ENCODE assay signal across 1 cellular context in the genomic region with DNA sequence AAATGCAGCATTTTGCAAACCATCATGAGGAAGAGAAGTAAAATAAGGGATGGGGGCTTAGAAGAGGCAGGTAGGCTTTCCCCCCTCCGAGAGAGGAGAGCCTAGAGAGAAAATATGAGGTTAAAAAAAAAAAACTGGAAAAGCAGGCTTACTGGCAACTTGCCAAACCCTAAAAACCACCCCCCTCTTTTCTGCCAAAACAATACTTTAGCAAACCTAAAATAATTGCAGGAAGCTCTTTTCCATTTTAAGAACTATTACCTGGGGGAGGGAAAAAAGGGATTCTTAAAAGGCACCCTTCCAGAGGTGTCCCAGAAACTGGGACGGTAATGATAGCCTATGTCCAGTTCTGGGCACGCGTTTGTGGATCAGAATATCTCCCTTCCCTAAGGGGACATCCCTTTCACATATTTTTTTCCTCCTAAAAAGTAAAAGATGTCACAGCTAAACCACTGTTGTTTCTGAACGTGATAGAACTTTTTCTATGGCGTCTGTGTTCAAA.
TF ChIP-seq lines count a peak whose summit lies in the region.

No MANE protein-coding gene starts in this region.

TF ChIP-seq in HEK293, 187 proteins besides CTCF, POLR2A, EP300 and RAD21 (continued from another document and continues in another):
- TF ChIP-seq, protein P1, sequence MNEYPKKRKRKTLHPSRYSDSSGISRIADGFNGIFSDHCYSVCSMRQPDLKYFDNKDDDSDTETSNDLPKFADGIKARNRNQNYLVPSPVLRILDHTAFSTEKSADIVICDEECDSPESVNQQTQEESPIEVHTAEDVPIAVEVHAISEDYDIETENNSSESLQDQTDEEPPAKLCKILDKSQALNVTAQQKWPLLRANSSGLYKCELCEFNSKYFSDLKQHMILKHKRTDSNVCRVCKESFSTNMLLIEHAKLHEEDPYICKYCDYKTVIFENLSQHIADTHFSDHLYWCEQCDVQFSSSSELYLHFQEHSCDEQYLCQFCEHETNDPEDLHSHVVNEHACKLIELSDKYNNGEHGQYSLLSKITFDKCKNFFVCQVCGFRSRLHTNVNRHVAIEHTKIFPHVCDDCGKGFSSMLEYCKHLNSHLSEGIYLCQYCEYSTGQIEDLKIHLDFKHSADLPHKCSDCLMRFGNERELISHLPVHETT (tag by site-specific recombination; IDR thresholded peaks at IDR 0.05): no peak
- TF ChIP-seq ZNF624 (tag by site-specific recombination; IDR thresholded peaks at IDR 0.05): no peak
- no peak for TF ChIP-seq ZNF843 (tag by site-specific recombination; IDR thresholded peaks at IDR 0.05)
- TF ChIP-seq PRDM1 (tag by site-specific recombination; IDR thresholded peaks at IDR 0.05): no peak
- TF ChIP-seq ZNF664 (tag by site-specific recombination; IDR thresholded peaks at IDR 0.05): 0 out of 2 replicates have a peak, but pooled peaks have one; percentile 13
- no peak for TF ChIP-seq ZNF366 (tag by site-specific recombination; conservative IDR thresholded peaks at IDR 0.05)
- TF ChIP-seq, protein P2, sequence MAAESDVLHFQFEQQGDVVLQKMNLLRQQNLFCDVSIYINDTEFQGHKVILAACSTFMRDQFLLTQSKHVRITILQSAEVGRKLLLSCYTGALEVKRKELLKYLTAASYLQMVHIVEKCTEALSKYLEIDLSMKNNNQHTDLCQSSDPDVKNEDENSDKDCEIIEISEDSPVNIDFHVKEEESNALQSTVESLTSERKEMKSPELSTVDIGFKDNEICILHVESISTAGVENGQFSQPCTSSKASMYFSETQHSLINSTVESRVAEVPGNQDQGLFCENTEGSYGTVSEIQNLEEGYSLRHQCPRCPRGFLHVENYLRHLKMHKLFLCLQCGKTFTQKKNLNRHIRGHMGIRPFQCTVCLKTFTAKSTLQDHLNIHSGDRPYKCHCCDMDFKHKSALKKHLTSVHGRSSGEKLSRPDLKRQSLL (tag by site-specific recombination; IDR thresholded peaks at IDR 0.05): no peak; the same call in 1 of the 2 replicates
- no peak for TF ChIP-seq OVOL3 (tag by site-specific recombination; IDR thresholded peaks at IDR 0.05)
- no peak for TF ChIP-seq ZNF23 (tag by site-specific recombination; IDR thresholded peaks at IDR 0.05; ENCODE audit: borderline replicate concordance)
- TF ChIP-seq ZNF341 (tag by site-specific recombination; IDR thresholded peaks at IDR 0.05; ENCODE audit: low read depth): peak; percentile 19; the same call in 1 of the 2 replicates
- TF ChIP-seq PATZ1 (tag by site-specific recombination; IDR thresholded peaks at IDR 0.05): no peak
- TF ChIP-seq KLF9 (tag by site-specific recombination; IDR thresholded peaks at IDR 0.05; ENCODE audit: low read depth): no peak
- no peak for TF ChIP-seq ZBTB8A (tag by site-specific recombination; IDR thresholded peaks at IDR 0.05)
- TF ChIP-seq ZNF549 (tag by site-specific recombination; IDR thresholded peaks at IDR 0.05): no peak
- TF ChIP-seq ZNF529 (tag by site-specific recombination; IDR thresholded peaks at IDR 0.05; ENCODE audit: insufficient replicate concordance): peak; percentile 33
- no peak for TF ChIP-seq ZEB2 (tag by site-specific recombination; IDR thresholded peaks at IDR 0.05)
- TF ChIP-seq, protein P3, sequence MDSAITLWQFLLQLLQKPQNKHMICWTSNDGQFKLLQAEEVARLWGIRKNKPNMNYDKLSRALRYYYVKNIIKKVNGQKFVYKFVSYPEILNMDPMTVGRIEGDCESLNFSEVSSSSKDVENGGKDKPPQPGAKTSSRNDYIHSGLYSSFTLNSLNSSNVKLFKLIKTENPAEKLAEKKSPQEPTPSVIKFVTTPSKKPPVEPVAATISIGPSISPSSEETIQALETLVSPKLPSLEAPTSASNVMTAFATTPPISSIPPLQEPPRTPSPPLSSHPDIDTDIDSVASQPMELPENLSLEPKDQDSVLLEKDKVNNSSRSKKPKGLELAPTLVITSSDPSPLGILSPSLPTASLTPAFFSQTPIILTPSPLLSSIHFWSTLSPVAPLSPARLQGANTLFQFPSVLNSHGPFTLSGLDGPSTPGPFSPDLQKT (IDR thresholded peaks at IDR 0.05; ENCODE audit: borderline replicate concordance, low read depth, low read length): no peak
- TF ChIP-seq ZNF248 (tag by site-specific recombination; IDR thresholded peaks at IDR 0.05): no peak
- TF ChIP-seq FEZF1 (tag by site-specific recombination; IDR thresholded peaks at IDR 0.05): no peak; the same call in 1 of the 2 replicates
- TF ChIP-seq ZNF791 (tag by site-specific recombination; IDR thresholded peaks at IDR 0.05): no peak
- TF ChIP-seq ZBTB48 (tag by site-specific recombination; IDR thresholded peaks at IDR 0.05): no peak
- TF ChIP-seq ZNF837 (tag by site-specific recombination; IDR thresholded peaks at IDR 0.05): no peak
- TF ChIP-seq ZNF362 (tag by site-specific recombination; IDR thresholded peaks at IDR 0.05): no peak
- no peak for TF ChIP-seq ZSCAN30 (tag by site-specific recombination; IDR thresholded peaks at IDR 0.05)
- no peak for TF ChIP-seq PRDM10 (tag by site-specific recombination; IDR thresholded peaks at IDR 0.05)
- no peak for TF ChIP-seq ZNF114 (tag by site-specific recombination; IDR thresholded peaks at IDR 0.05)
- no peak for TF ChIP-seq SP3 (tag by site-specific recombination; IDR thresholded peaks at IDR 0.05)
- TF ChIP-seq ZNF2 (tag by site-specific recombination; IDR thresholded peaks at IDR 0.05): no peak
- TF ChIP-seq SETDB1 (IDR thresholded peaks at IDR 0.05; ENCODE audit: insufficient read length, low read length): no peak
- no peak for TF ChIP-seq ZNF324 (tag by site-specific recombination; IDR thresholded peaks at IDR 0.05)
- no peak for TF ChIP-seq ZNF571 (tag by site-specific recombination; IDR thresholded peaks at IDR 0.05)
- TF ChIP-seq ZSCAN16 (tag by site-specific recombination; IDR thresholded peaks at IDR 0.05): no peak
- TF ChIP-seq ZNF626 (tag by site-specific recombination; IDR thresholded peaks at IDR 0.05): no peak
- TF ChIP-seq TRIM28 (IDR thresholded peaks at IDR 0.05; ENCODE audit: borderline replicate concordance, low read length): no peak
- no peak for TF ChIP-seq ZNF558 (tag by site-specific recombination; IDR thresholded peaks at IDR 0.05)
- TF ChIP-seq ZBTB17 (tag by site-specific recombination; IDR thresholded peaks at IDR 0.05): no peak
- TF ChIP-seq ZNF792 (tag by site-specific recombination; IDR thresholded peaks at IDR 0.05): no peak
- TF ChIP-seq BCL11B (tag by site-specific recombination; IDR thresholded peaks at IDR 0.05; ENCODE audit: low read depth): no peak
- no peak for TF ChIP-seq RBAK (tag by site-specific recombination; IDR thresholded peaks at IDR 0.05)
- TF ChIP-seq, protein P4, sequence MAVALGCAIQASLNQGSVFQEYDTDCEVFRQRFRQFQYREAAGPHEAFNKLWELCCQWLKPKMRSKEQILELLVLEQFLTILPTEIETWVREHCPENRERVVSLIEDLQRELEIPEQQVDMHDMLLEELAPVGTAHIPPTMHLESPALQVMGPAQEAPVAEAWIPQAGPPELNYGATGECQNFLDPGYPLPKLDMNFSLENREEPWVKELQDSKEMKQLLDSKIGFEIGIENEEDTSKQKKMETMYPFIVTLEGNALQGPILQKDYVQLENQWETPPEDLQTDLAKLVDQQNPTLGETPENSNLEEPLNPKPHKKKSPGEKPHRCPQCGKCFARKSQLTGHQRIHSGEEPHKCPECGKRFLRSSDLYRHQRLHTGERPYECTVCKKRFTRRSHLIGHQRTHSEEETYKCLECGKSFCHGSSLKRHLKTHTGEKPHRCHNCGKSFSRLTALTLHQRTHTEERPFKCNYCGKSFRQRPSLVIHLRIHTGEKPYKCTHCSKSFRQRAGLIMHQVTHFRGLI (tag by site-specific recombination; IDR thresholded peaks at IDR 0.05): no peak
- TF ChIP-seq ZNF704 (tag by site-specific recombination; IDR thresholded peaks at IDR 0.05): no peak
- no peak for TF ChIP-seq ZNF202 (tag by site-specific recombination; IDR thresholded peaks at IDR 0.05; ENCODE audit: borderline replicate concordance)
- TF ChIP-seq ZNF223 (tag by site-specific recombination; IDR thresholded peaks at IDR 0.05): no peak
- TF ChIP-seq GFI1B (tag by site-specific recombination; IDR thresholded peaks at IDR 0.05): no peak
- no peak for TF ChIP-seq ZNF311 (tag by site-specific recombination; IDR thresholded peaks at IDR 0.05; ENCODE audit: borderline replicate concordance)
- TF ChIP-seq ZNF544 (tag by site-specific recombination; IDR thresholded peaks at IDR 0.05): no peak
- TF ChIP-seq ZNF621 (tag by site-specific recombination; IDR thresholded peaks at IDR 0.05): no peak
- no peak for TF ChIP-seq ZNF266 (tag by site-specific recombination; IDR thresholded peaks at IDR 0.05; ENCODE audit: low read depth)
- TF ChIP-seq ZNF214 (tag by site-specific recombination; IDR thresholded peaks at IDR 0.05; ENCODE audit: borderline replicate concordance): peak; percentile 22; the same call in 1 of the 2 replicates
- TF ChIP-seq, protein P5, sequence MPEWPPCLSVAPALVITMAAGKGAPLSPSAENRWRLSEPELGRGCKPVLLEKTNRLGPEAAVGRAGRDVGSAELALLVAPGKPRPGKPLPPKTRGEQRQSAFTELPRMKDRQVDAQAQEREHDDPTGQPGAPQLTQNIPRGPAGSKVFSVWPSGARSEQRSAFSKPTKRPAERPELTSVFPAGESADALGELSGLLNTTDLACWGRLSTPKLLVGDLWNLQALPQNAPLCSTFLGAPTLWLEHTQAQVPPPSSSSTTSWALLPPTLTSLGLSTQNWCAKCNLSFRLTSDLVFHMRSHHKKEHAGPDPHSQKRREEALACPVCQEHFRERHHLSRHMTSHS (tag by site-specific recombination; IDR thresholded peaks at IDR 0.05): no peak
- TF ChIP-seq ZNF707 (tag by site-specific recombination; IDR thresholded peaks at IDR 0.05): no peak
- no peak for TF ChIP-seq ZSCAN5A (tag by site-specific recombination; IDR thresholded peaks at IDR 0.05)
- TF ChIP-seq ZNF157 (tag by site-specific recombination; IDR thresholded peaks at IDR 0.05): no peak
- peak; percentile 68 for TF ChIP-seq ZFP69B (tag by site-specific recombination; IDR thresholded peaks at IDR 0.05)
- TF ChIP-seq ZNF561 (tag by site-specific recombination; IDR thresholded peaks at IDR 0.05; ENCODE audit: borderline replicate concordance): peak; percentile 76
